In the genomic region with DNA sequence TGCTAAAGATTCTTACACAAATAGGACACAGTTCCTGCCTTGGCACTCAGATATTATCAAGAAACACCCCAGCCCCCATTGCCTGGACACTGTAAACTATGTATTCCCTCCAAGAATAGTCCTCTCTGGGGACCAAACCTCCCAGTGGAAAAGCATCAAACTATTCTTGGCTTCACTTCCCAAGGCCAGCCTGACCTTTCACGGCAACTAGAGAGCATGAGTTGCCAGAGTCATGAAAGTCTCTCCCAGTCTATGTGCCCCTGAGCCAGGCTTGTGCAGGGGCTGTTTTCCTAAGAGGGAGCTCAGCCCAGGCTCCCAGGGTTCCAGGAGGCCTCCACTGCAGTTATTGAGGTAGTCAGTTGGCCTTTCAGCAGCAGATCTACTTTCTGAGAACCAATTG, we compare ENCODE assay signal across 10 cellular contexts.
A peak's percentile ranks its signal among the peaks of the same experiment; 100 is the strongest.
DNase-seq lines count a peak whose midpoint lies in the region; ATAC-seq, FAIRE-seq and TF ChIP-seq lines count a peak whose summit lies in the region.
"Had no signal": no experiment of that assay in that cellular context is flagged by ENCODE, and none has a peak within 500 bp of the region (broad histone marks: within the 10 kb centered on the region; RNA-seq: fewer than 3 reads in every experiment).

No MANE protein-coding gene starts in this region.

- dilution Hi-C loops in mammary epithelial cell (cut with HindIII; ENCODE audit: low sequenced_read_pairs), result no loop called here

- no peak for TF ChIP-seq POLR2A in breast epithelium (IDR thresholded peaks at IDR 0.05)
- no peak for TF ChIP-seq POLR2A in vagina (IDR thresholded peaks at IDR 0.05)

- no peak overlapping the region for H3K27ac Mint-ChIP-seq in astrocyte (ENCODE audit: unreplicated experiment)
- peak overlapping the region in 1 of 6 donors; percentile 78 for H3K27ac Mint-ChIP-seq in naive B cell

- H3K27me3 Mint-ChIP-seq in astrocyte (ENCODE audit: low read depth, unreplicated experiment) (no peaks in the 10 kb centered on the region), naive B cell (peaks cover 3 to 30% (median 20%) of the 10 kb centered on the region in 3 donors)

- H3K36me3 Mint-ChIP-seq in astrocyte (ENCODE audit: low read depth, unreplicated experiment) (no peaks in the 10 kb centered on the region), naive B cell (no peaks in the 10 kb centered on the region)

- H3K27ac ChIP-seq in mammary epithelial cell (ENCODE audit: insufficient read depth, low read depth, low read length), result peak overlapping the region; percentile 72
- H3K27ac ChIP-seq in breast epithelium, result no peak overlapping the region
- H3K27ac ChIP-seq in astrocyte (ENCODE audit: low read depth, low read length), result no peak overlapping the region
- peak overlapping the region; percentile 60 for H3K27ac ChIP-seq in vagina

- H3K4me2 ChIP-seq in mammary epithelial cell (ENCODE audit: insufficient read depth, low read depth, low read length) (no peak overlapping the region), astrocyte (ENCODE audit: low read length) (no peak overlapping the region)

- in situ Hi-C loops in mammary epithelial cell (cut with MboI; ENCODE audit: low sequenced_read_pairs in 2 of 2), result no loop called here

- peak overlapping the region; percentile 30 for H2AFZ ChIP-seq in mammary epithelial cell (ENCODE audit: low read depth, low read length)
- H2AFZ ChIP-seq in astrocyte (ENCODE audit: low read depth, low read length), result peak overlapping the region; percentile 41

- H3K36me3 ChIP-seq in mammary epithelial cell (ENCODE audit: insufficient read depth, low read length) (no peaks in the 10 kb centered on the region), breast epithelium (no peaks in the 10 kb centered on the region), astrocyte (ENCODE audit: insufficient read depth, low read length) (no peaks in the 10 kb centered on the region), vagina (no peaks in the 10 kb centered on the region)
- H3K36me3 ChIP-seq: BE2C had no signal

- H4K20me1 ChIP-seq in mammary epithelial cell (ENCODE audit: insufficient read depth, low read length) (no peaks in the 10 kb centered on the region), astrocyte (ENCODE audit: insufficient read depth, low read length) (no peaks in the 10 kb centered on the region)

- WGBS in mammary epithelial cell (ENCODE audit: low coverage, missing lambda C conversion rate), result 100% methylated on average over 1 of the region's 1 CpG

- no peak for ATAC-seq in naive B cell (ENCODE audit: low read depth in 2 of 2)
- ATAC-seq in GM19328 (IDR thresholded peaks at IDR 0.05; ENCODE audit: unreplicated experiment), result no peak

- H3K4me1 ChIP-seq in mammary epithelial cell (ENCODE audit: insufficient read depth, low read length), result peaks cover 58% of the 10 kb centered on the region
- H3K4me1 ChIP-seq in breast epithelium, result no peaks in the 10 kb centered on the region
- H3K4me1 ChIP-seq in astrocyte (ENCODE audit: insufficient read depth, low read length), result peaks cover 29% of the 10 kb centered on the region
- H3K4me1 ChIP-seq in vagina, result peaks cover 64% of the 10 kb centered on the region
- H3K4me1 ChIP-seq: BE2C had no signal

- TF ChIP-seq CTCF in mammary epithelial cell (conservative IDR thresholded peaks at IDR 0.05 in 1 of 2, IDR thresholded peaks at IDR 0.05 in 1 of 2; ENCODE audit: extremely low read depth in 1 of 2, insufficient read depth in 1 of 2, low read depth in 1 of 2, low read length in 2 of 2), result no peak
- TF ChIP-seq CTCF in breast epithelium (IDR thresholded peaks at IDR 0.05), result no peak
- no peak for TF ChIP-seq CTCF in astrocyte (IDR thresholded peaks at IDR 0.05; ENCODE audit: insufficient read depth, low read depth, low read length)
- no peak for TF ChIP-seq CTCF in vagina (IDR thresholded peaks at IDR 0.05)

- BruUV-seq in mammary epithelial cell (replicated peaks; lab: Mats Ljungman, UMichigan), result no TSS peak

- H3K27me3 ChIP-seq in mammary epithelial cell (ENCODE audit: insufficient read depth, low read length) (no peaks in the 10 kb centered on the region), breast epithelium (no peaks in the 10 kb centered on the region), astrocyte (ENCODE audit: insufficient read depth, low read length) (no peaks in the 10 kb centered on the region), vagina (no peaks in the 10 kb centered on the region)
- H3K27me3 ChIP-seq: BE2C had no signal

- intact Hi-C loops in mammary epithelial cell (cut with micrococcal nuclease), result no loop called here
- intact Hi-C loops in breast epithelium (cut with DNase I; ENCODE audit: low total_unique reads), result no loop called here
- intact Hi-C loops in vagina (cut with DNase I), result no loop called here

- H3K4me3 ChIP-seq in mammary epithelial cell (replicated peaks in 1 of 3; ENCODE audit: insufficient read depth in 1 of 3, low read depth in 2 of 3, low read length in 3 of 3), result no peak overlapping the region
- H3K4me3 ChIP-seq in breast epithelium, result no peak overlapping the region
- H3K4me3 ChIP-seq in astrocyte (ENCODE audit: insufficient read depth, low read depth, low read length), result no peak overlapping the region
- no peak overlapping the region for H3K4me3 ChIP-seq in vagina

- CTCF ChIA-PET in mammary epithelial cell (lab: Charles Lee; ENCODE audit: low non-redundant PET), result no interaction called here

- H3K9ac ChIP-seq in mammary epithelial cell (ENCODE audit: insufficient read depth, low read length) (no peak overlapping the region), astrocyte (ENCODE audit: low read length) (no peak overlapping the region)

- no peak overlapping the region for H3K4me3 Mint-ChIP-seq in astrocyte (ENCODE audit: unreplicated experiment)
- peak overlapping the region in 6 of 8 donors; percentile 39 to 73 (median 50) for H3K4me3 Mint-ChIP-seq in naive B cell

- H3K9me3 ChIP-seq in mammary epithelial cell (replicated peaks; ENCODE audit: insufficient read depth, low read length) (no peaks in the 10 kb centered on the region), breast epithelium (no peaks in the 10 kb centered on the region), astrocyte (ENCODE audit: insufficient read depth, low read depth, low read length) (no peaks in the 10 kb centered on the region), vagina (no peaks in the 10 kb centered on the region)
- H3K9me3 ChIP-seq: BE2C had no signal

- peaks cover 26% of the 10 kb centered on the region for H3K4me1 Mint-ChIP-seq in astrocyte (ENCODE audit: low read depth, unreplicated experiment)
- peaks cover 22 to 42% (median 32%) of the 10 kb centered on the region in 3 donors for H3K4me1 Mint-ChIP-seq in naive B cell

- DNase-seq in mammary epithelial cell (no peak), breast epithelium (ENCODE audit: low spot score in 2 of 2) (no peak), astrocyte (ENCODE audit: low read depth) (no peak), naive B cell (no peak), vagina (ENCODE audit: extremely low spot score in 2 of 2) (no peak), DMS79 (lab: John Stamatoyannopoulos, UW) (no peak), epidermal melanocyte (ENCODE audit: insufficient read length, low spot score) (no peak)
- DNase-seq: BE2C, nucleus accumbens had no signal

- H3K79me2 ChIP-seq in mammary epithelial cell (ENCODE audit: insufficient read depth, low read length) (no peaks in the 10 kb centered on the region), astrocyte (ENCODE audit: insufficient read depth, low read length) (no peaks in the 10 kb centered on the region)

- no peaks in the 10 kb centered on the region for H3K9me3 Mint-ChIP-seq in astrocyte (ENCODE audit: unreplicated experiment)
- no peaks in the 10 kb centered on the region for H3K9me3 Mint-ChIP-seq in naive B cell

- peak; percentile 9 for FAIRE-seq in astrocyte (lab: Jason Lieb, UNC)

Comparison
In these comparisons a context has a peak if more than half of its experiments do, and no peak if none do; other contexts are left out.
1. H3K27ac ChIP-seq: peak in mammary epithelial cell (single experiment) and vagina (single experiment); none in breast epithelium (0 of 2) and astrocyte (single experiment).